In the genomic region with DNA sequence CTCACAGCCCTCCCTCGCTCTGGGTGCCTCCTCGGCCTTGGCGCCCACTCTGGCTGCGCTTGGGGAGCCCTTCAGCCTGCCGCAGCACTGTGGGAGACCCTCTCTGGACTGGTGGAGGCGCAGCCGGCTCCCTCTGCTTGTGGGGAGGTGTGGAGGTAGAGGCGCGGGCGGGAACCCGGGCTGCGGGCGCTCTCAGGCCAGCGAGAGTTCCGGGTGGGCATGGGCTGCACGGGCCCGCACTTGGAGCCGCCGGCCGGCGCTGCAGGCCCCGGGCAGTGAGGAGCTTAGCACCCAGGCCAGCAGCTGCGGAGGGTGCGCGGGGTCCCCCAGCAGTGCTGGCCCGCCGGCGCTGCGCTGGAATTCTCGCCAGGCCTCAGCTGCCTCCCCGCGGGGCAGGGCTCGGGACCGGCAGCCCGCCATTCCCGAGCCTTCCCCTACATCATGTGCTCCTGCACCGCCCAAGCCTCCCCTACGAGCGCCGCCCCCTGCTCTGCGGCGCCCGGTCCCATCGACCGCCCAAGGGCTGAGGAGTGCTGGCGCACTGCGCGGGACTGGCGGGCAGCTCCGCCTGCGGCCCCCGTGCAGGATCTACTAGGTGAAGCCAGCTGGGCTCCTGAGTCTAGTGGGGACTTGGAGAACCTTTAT, we compare ENCODE assay signal across 26 cellular contexts. TPM values are rescaled to one million over a fixed set of nuclear protein-coding genes. Genes with fewer than 3 reads are reported as not detected.
DNase-seq lines count a peak whose midpoint lies in the region; ATAC-seq and TF ChIP-seq lines count a peak whose summit lies in the region.
"Had no signal": no experiment of that assay in that cellular context is flagged by ENCODE, and none has a peak within 500 bp of the region (broad histone marks: within the 10 kb centered on the region; RNA-seq: fewer than 3 reads in every experiment).

No MANE protein-coding gene starts in this region.

- H3K4ac ChIP-seq in trophoblast cell (ENCODE audit: low read depth, low read length), result no peak overlapping the region

- H3K27ac Mint-ChIP-seq in chondrocyte (ENCODE audit: unreplicated experiment), result no peak overlapping the region
- H3K27ac Mint-ChIP-seq: CD14-positive monocyte; CD4-positive, alpha-beta memory T cell; CD4-positive, CD25-positive, alpha-beta regulatory T cell; CD8-positive, alpha-beta memory T cell had no signal

- no peak overlapping the region for H3K14ac ChIP-seq in trophoblast cell (ENCODE audit: low read length)

- no peaks in the 10 kb centered on the region for H3K36me3 Mint-ChIP-seq in chondrocyte (ENCODE audit: low read depth)
- H3K36me3 Mint-ChIP-seq: CD14-positive monocyte; CD4-positive, alpha-beta memory T cell; CD4-positive, CD25-positive, alpha-beta regulatory T cell; CD8-positive, alpha-beta memory T cell had no signal

- peaks cover 13% of the 10 kb centered on the region in 2 experiments for H3K4me1 ChIP-seq in trophoblast cell (ENCODE audit: control insufficient read depth in 1 of 2, insufficient read depth in 2 of 2, low read length in 2 of 2)
- H3K4me1 ChIP-seq: BE2C, BLaER1 had no signal

- H3K27ac ChIP-seq in RWPE1 (peak overlapping the region; percentile 26), trophoblast cell (ENCODE audit: low read depth, low read length) (no peak overlapping the region)
- H3K27ac ChIP-seq: BLaER1 had no signal

- no peak overlapping the region for H3K23ac ChIP-seq in trophoblast cell (ENCODE audit: low read length)

- H2BK120ac ChIP-seq in trophoblast cell (ENCODE audit: insufficient read depth, low read length, poor library complexity), result no peak overlapping the region

- no peak overlapping the region for H3K9ac ChIP-seq in trophoblast cell (ENCODE audit: low read length)
- H3K9ac ChIP-seq: BLaER1 had no signal

- no peaks in the 10 kb centered on the region for H3K27me3 Mint-ChIP-seq in chondrocyte (ENCODE audit: low read depth)
- H3K27me3 Mint-ChIP-seq: CD4-positive, alpha-beta memory T cell had no signal

- peaks cover 2% of the 10 kb centered on the region for H3K79me2 ChIP-seq in trophoblast cell (ENCODE audit: control insufficient read depth, insufficient read depth, low read length, poor library complexity)

- H3K9me3 ChIP-seq in trophoblast cell (ENCODE audit: insufficient read depth, low read depth, low read length), result no peaks in the 10 kb centered on the region
- H3K9me3 ChIP-seq: BE2C had no signal

- H3K18ac ChIP-seq in trophoblast cell (ENCODE audit: low read length), result no peak overlapping the region

- H2BK12ac ChIP-seq in trophoblast cell (ENCODE audit: low read length), result peak overlapping the region; percentile 45

- POLR2A ChIA-PET in RWPE1 (lab: Yijun Ruan, JAX; ENCODE audit: low non-redundant PET), result no interaction called here

- ATAC-seq in left lobe of liver (no peak), GM19023 (IDR thresholded peaks at IDR 0.05; ENCODE audit: unreplicated experiment) (no peak), GM21528 (IDR thresholded peaks at IDR 0.05; ENCODE audit: low FRiP score, unreplicated experiment) (no peak)
- ATAC-seq: GM12878 had no signal

- DNase-seq in RWPE1 (ENCODE audit: low spot score), result no peak
- DNase-seq in chondrocyte (ENCODE audit: low spot score), result peak; percentile 92
- DNase-seq in left lobe of liver (ENCODE audit: low spot score), result peak; percentile 33
- peak in 1 of 2 donors; percentile 42 for DNase-seq in trophoblast cell
- DNase-seq in activated T-cell treated with anti-CD3 and anti-CD28 coated beads, Interleukin-2, amount 50 U/mL, for 48 hours, result no peak
- DNase-seq in UCSD-AML1 (lab: John Stamatoyannopoulos, UW; ENCODE audit: unreplicated experiment), result no peak
- DNase-seq: 8988T; ACHN; BE2C; C1 segment of cervical spinal cord; CD4-positive, alpha-beta memory T cell; CD4-positive, CD25-positive, alpha-beta regulatory T cell; CD8-positive, alpha-beta memory T cell; COR-L47; DMS 273 treated with DMSO at 0.1 percent for 48 hours; DMS153; DMS53; DMS79; DND-41; EL; GDM1 had no signal

- H2AFZ ChIP-seq in trophoblast cell (ENCODE audit: insufficient read depth, low read length, poor library complexity), result no peak overlapping the region

- no peak overlapping the region for H2AK5ac ChIP-seq in trophoblast cell (ENCODE audit: low read length)

- CTCF ChIA-PET in RWPE1 (lab: Yijun Ruan, JAX), result no interaction called here

- H3K9me3 Mint-ChIP-seq in chondrocyte (ENCODE audit: low read depth), result peaks cover 3% of the 10 kb centered on the region
- H3K9me3 Mint-ChIP-seq: CD4-positive, CD25-positive, alpha-beta regulatory T cell; CD8-positive, alpha-beta memory T cell had no signal

- H4K91ac ChIP-seq in trophoblast cell (ENCODE audit: low read depth, low read length), result no peak overlapping the region

- no CpG with 5 or more reads among the region's 52 CpGs for WGBS in trophoblast cell (ENCODE audit: extremely low coverage, insufficient coverage, insufficient read length)

- peaks cover 12% of the 10 kb centered on the region for H3K79me1 ChIP-seq in trophoblast cell (ENCODE audit: low read length)

- H4K12ac ChIP-seq in trophoblast cell (ENCODE audit: low read depth, low read length), result no peak overlapping the region

- H3K36me3 ChIP-seq in trophoblast cell (ENCODE audit: control insufficient read depth in 1 of 2, insufficient read depth in 2 of 2, low read length in 2 of 2), result no peaks in the 10 kb centered on the region
- H3K36me3 ChIP-seq: BE2C, BLaER1 had no signal

- no peak overlapping the region for H3K4me3 Mint-ChIP-seq in chondrocyte (ENCODE audit: unreplicated experiment)
- H3K4me3 Mint-ChIP-seq: CD14-positive monocyte; CD4-positive, alpha-beta memory T cell; CD4-positive, CD25-positive, alpha-beta regulatory T cell; CD8-positive, alpha-beta memory T cell had no signal

- H4K8ac ChIP-seq in trophoblast cell (ENCODE audit: low read depth, low read length), result no peak overlapping the region

- H3K27me3 ChIP-seq in trophoblast cell (ENCODE audit: insufficient read depth, low read length), result no peaks in the 10 kb centered on the region
- H3K27me3 ChIP-seq: BE2C, BLaER1 had no signal

- no peak for TF ChIP-seq CTCF in RWPE1 (conservative IDR thresholded peaks at IDR 0.05; ENCODE audit: low read depth)
- TF ChIP-seq CTCF in chondrocyte (IDR thresholded peaks at IDR 0.05), result no peak

- H3K4me1 Mint-ChIP-seq in chondrocyte (ENCODE audit: low read depth), result peaks cover 30% of the 10 kb centered on the region
- H3K4me1 Mint-ChIP-seq: CD4-positive, alpha-beta memory T cell; CD8-positive, alpha-beta memory T cell had no signal

- H3K4me2 ChIP-seq in trophoblast cell (ENCODE audit: low read length), result no peak overlapping the region
- H3K4me2 ChIP-seq: BLaER1 had no signal

- no peak overlapping the region for H3K4me3 ChIP-seq in trophoblast cell (ENCODE audit: low read depth, low read length)
- H3K4me3 ChIP-seq: BLaER1, GM12878 had no signal

- H2BK5ac ChIP-seq in trophoblast cell (ENCODE audit: low read depth, low read length, poor library complexity), result no peak overlapping the region

RNA-seq across cellular contexts. Expression of a gene that starts 46.0 kb away (rescaled TPM):
- total RNA-seq in chondrocyte, result 61.7 to 73.0 TPM (median 71.3 TPM) in 3 replicates
- total RNA-seq in left lobe of liver, result 12.7 TPM
- 241 and 242 TPM in 2 replicates for polyA plus RNA-seq in trophoblast cell (2013)

Comparison
In these comparisons a context has a peak if more than half of its experiments do, and no peak if none do; other contexts are left out.
1. DNase-seq: peak in chondrocyte (single experiment) and left lobe of liver (single experiment); none in RWPE1 (single experiment), activated T-cell treated with anti-CD3 and anti-CD28 coated beads, Interleukin-2, amount 50 U/mL, for 48 hours (0 of 2) and UCSD-AML1 (single experiment).